In the genomic region with DNA sequence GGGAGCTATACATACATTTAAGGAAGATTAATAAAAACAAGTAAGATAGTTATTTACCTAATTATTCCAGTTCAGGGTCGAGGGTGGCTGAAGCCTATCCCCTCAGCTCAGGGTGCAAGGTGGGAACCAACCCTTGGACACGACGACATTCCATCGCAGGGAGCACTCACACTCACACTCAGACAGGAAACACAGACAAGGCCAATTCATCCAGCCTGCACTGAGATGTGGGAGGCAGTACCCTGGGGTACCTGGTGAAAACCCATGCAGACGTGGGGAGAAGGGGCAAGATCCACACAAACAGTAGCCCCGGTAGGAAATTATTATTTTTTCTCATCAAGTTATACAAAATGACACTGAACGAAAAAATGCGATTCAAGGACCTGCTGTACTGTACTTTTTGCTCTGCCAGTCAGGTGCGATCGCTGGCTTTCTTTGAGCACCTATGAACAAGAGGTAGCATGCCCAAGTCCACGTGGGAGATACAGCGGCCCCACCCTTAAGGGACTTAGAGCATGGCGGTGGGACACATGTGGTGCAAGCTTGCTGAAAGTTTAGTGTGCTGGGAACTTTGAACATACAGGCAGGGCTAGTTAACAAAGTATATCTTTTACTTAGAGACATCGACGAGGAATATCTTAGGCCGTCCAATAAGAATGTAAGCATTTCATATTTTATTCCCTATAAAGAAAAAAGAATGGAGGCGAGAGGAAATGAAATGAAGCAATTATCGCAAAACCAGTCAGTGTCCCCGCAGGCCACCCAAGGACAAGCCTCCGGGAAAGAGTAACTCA, we compare ENCODE assay signal across 8 cellular contexts. TPM values are rescaled to one million over a fixed set of nuclear protein-coding genes. Genes with fewer than 3 reads are reported as not detected.
DNase-seq lines count a peak whose midpoint lies in the region; ATAC-seq, FAIRE-seq and TF ChIP-seq lines count a peak whose summit lies in the region.

No MANE protein-coding gene starts in this region.

- H3K27ac ChIP-seq in 22Rv1, result peak overlapping the region; percentile 95

- H3K4me3 Mint-ChIP-seq in endothelial cell (ENCODE audit: unreplicated experiment) (peak overlapping the region; percentile 95), type B pancreatic cell (peak overlapping the region; percentile 95)
- peak overlapping the region; percentile 87 to 94 (median 90) for H3K4me3 Mint-ChIP-seq in naive thymus-derived CD8-positive, alpha-beta T cell

- H3K4me1 Mint-ChIP-seq in endothelial cell (ENCODE audit: unreplicated experiment) (peaks cover 12% of the 10 kb centered on the region), type B pancreatic cell (ENCODE audit: unreplicated experiment) (peaks cover 23% of the 10 kb centered on the region)
- H3K4me1 Mint-ChIP-seq in naive thymus-derived CD8-positive, alpha-beta T cell, result peaks cover 16 to 42% (median 35%) of the 10 kb centered on the region in 4 donors

- H3K36me3 Mint-ChIP-seq in endothelial cell (ENCODE audit: low read depth, unreplicated experiment) (peaks cover 11% of the 10 kb centered on the region), type B pancreatic cell (peaks cover 23% of the 10 kb centered on the region)
- peaks cover 9 to 26% (median 16%) of the 10 kb centered on the region in 3 donors for H3K36me3 Mint-ChIP-seq in naive thymus-derived CD8-positive, alpha-beta T cell

- H3K27ac Mint-ChIP-seq in endothelial cell (ENCODE audit: unreplicated experiment) (peak overlapping the region; percentile 80), type B pancreatic cell (peak overlapping the region; percentile 97)
- peak overlapping the region; percentile 69 to 98 (median 96) for H3K27ac Mint-ChIP-seq in naive thymus-derived CD8-positive, alpha-beta T cell

- POLR2A ChIA-PET in naive thymus-derived CD8-positive, alpha-beta T cell (lab: Charles Lee), result interaction anchor here (0.6 to 5.3 kb wide), 7 partner anchors 9 to 503 kb away, joined by 3 to 41 read pairs (median 3); a partner anchor contains a TSS

- TF ChIP-seq POLR2A in GM12891 (IDR thresholded peaks at IDR 0.05; ENCODE audit: low read depth, low read length), result peak; percentile 67

- TF ChIP-seq CTCF in 22Rv1 (IDR thresholded peaks at IDR 0.05) (no peak), endothelial cell (IDR thresholded peaks at IDR 0.05; ENCODE audit: unreplicated experiment) (no peak), type B pancreatic cell (conservative IDR thresholded peaks at IDR 0.05) (no peak)

- FAIRE-seq in GM12891 (lab: Jason Lieb, UNC), result no peak

- H3K9me3 Mint-ChIP-seq in endothelial cell (ENCODE audit: unreplicated experiment), result no peaks in the 10 kb centered on the region
- peaks cover 0 to 3% (median 0%) of the 10 kb centered on the region in 9 donors for H3K9me3 Mint-ChIP-seq in naive thymus-derived CD8-positive, alpha-beta T cell
- H3K9me3 Mint-ChIP-seq in type B pancreatic cell, result no peaks in the 10 kb centered on the region

- DNase-seq in GM12891 (ENCODE audit: insufficient read length, low spot score) (peak; percentile 26), NCI-H2171 (lab: John Stamatoyannopoulos, UW) (peak; percentile 74), endothelial cell (ENCODE audit: low spot score) (no peak), type B pancreatic cell (ENCODE audit: extremely low spot score, unreplicated experiment) (no peak), epidermal melanocyte (ENCODE audit: insufficient read length, low spot score) (no peak)
- peak; percentile 28 to 40 for DNase-seq in activated CD4-positive, alpha-beta T cell treated with anti-CD3 and anti-CD28 coated beads, Interleukin-2, amount 50 U/mL, for 24 hours (ENCODE audit: low read depth in 1 of 2, low spot score in 1 of 2)
- DNase-seq in naive thymus-derived CD8-positive, alpha-beta T cell, result peak in 6 of 10 donors; percentile 11 to 37 (median 22)

- H3K27me3 Mint-ChIP-seq in endothelial cell (ENCODE audit: unreplicated experiment), result peaks cover 7% of the 10 kb centered on the region
- H3K27me3 Mint-ChIP-seq in naive thymus-derived CD8-positive, alpha-beta T cell, result no peaks in the 10 kb centered on the region
- H3K27me3 Mint-ChIP-seq in type B pancreatic cell, result no peaks in the 10 kb centered on the region

- peak in 1 of 2 donors; percentile 11 for ATAC-seq in naive thymus-derived CD8-positive, alpha-beta T cell

TF ChIP-seq in GM12891, 5 proteins besides CTCF, POLR2A, EP300 and RAD21:
- TF ChIP-seq PAX5 (IDR thresholded peaks at IDR 0.05; ENCODE audit: insufficient read depth, low read length, severe bottlenecking) (no peak), POLR2AphosphoS5 (IDR thresholded peaks at IDR 0.05; ENCODE audit: low read depth, low read length) (peak; percentile 42; the same call in 1 of the 2 replicates), POU2F2 (IDR thresholded peaks at IDR 0.05; ENCODE audit: low read depth, low read length) (peak; percentile 67; the same call in 1 of the 2 replicates), TAF1 (IDR thresholded peaks at IDR 0.05; ENCODE audit: low read depth, low read length) (no peak; the same call in 1 of the 2 replicates), SPI1 (IDR thresholded peaks at IDR 0.05; ENCODE audit: low read depth, low read length) (no peak)

RNA-seq across cellular contexts. Expression of a gene that starts 0.6 kb away (rescaled TPM):
- 35.0 TPM for polyA plus RNA-seq in GM12891 (2012; ENCODE audit: low read depth, missing spikeins)
- 18.2 TPM for total RNA-seq in endothelial cell (ENCODE audit: unreplicated experiment)
- total RNA-seq in naive thymus-derived CD8-positive, alpha-beta T cell, result 10 to 100 TPM; 18.3 to 21.0 TPM
- 10 to 100 TPM in 2 of 3 donors, 1 to 10 TPM in 1; 9.1 to 20.6 (median 10.6) TPM for polyA plus RNA-seq in naive thymus-derived CD8-positive, alpha-beta T cell
- total RNA-seq in type B pancreatic cell (ENCODE audit: low replicate concordance), result 26.5 and 30.4 TPM in 2 replicates

RNA-seq across cellular contexts. Expression of a gene that starts 0.9 kb away (rescaled TPM):
- polyA plus RNA-seq in GM12891 (2012; ENCODE audit: low read depth, missing spikeins), result 8.4 TPM
- total RNA-seq in endothelial cell (ENCODE audit: unreplicated experiment), result 16.2 TPM
- total RNA-seq in naive thymus-derived CD8-positive, alpha-beta T cell, result 10 to 100 TPM; 25.9 to 36.6 TPM
- polyA plus RNA-seq in naive thymus-derived CD8-positive, alpha-beta T cell, result 10 to 100 TPM; 14.3 to 18.5 (median 14.9) TPM
- 12.9 and 26.4 TPM in 2 replicates for total RNA-seq in type B pancreatic cell (ENCODE audit: low replicate concordance)

Comparison
In these comparisons a context has a peak if more than half of its experiments do, and no peak if none do; other contexts are left out.
1. DNase-seq: peak in GM12891 (single experiment), NCI-H2171 (single experiment), activated CD4-positive, alpha-beta T cell treated with anti-CD3 and anti-CD28 coated beads, Interleukin-2, amount 50 U/mL, for 24 hours (2 of 2) and naive thymus-derived CD8-positive, alpha-beta T cell (6 of 10); none in endothelial cell (single experiment), type B pancreatic cell (single experiment) and epidermal melanocyte (single experiment).
2. Peak in every context shown above with its lines, with median percentiles within 50 percentile points of each other: H3K27ac Mint-ChIP-seq and H3K4me3 Mint-ChIP-seq.